In the genomic region with DNA sequence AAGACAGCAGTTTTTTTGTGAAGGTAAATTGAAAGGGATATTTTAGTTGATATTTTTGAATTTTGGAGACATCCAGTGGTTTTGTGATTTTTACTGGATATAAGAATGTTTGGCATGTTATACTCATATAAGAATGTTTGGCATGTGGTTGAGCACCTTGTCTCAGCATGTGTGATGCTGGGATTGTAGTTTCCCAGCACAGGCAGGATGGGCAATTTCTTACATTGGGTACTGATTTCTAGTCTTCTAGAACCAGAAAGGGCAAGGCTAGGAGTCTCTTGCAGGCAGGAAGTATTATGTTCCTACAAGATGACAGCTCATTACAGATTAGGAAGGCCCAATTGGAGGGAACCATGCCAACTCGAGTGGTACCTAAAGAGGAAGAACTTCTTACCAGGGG, we compare ENCODE assay signal across 16 cellular contexts.
DNase-seq lines count a peak whose midpoint lies in the region; TF ChIP-seq lines count a peak whose summit lies in the region.
"Had no signal": no experiment of that assay in that cellular context is flagged by ENCODE, and none has a peak within 500 bp of the region (broad histone marks: within the 10 kb centered on the region; RNA-seq: fewer than 3 reads in every experiment).

No MANE protein-coding gene starts in this region.

- TF ChIP-seq CTCF in OCI-LY1 (IDR thresholded peaks at IDR 0.05; ENCODE audit: low read length) (no peak), epithelial cell of esophagus (IDR thresholded peaks at IDR 0.05; ENCODE audit: insufficient read depth, low read depth, low read length, missing control alignments) (no peak), osteocyte (IDR thresholded peaks at IDR 0.05) (no peak)

- peak; percentile 28 for DNase-seq in EL
- peak; percentile 58 for DNase-seq in epithelial cell of esophagus (ENCODE audit: low read depth)
- DNase-seq in osteocyte (ENCODE audit: extremely low spot score, unreplicated experiment), result no peak
- DNase-seq in NCI-H1092 treated with DMSO at 0.1 percent for 48 hours (lab: John Stamatoyannopoulos, UW), result no peak
- DNase-seq in NCI-H2196 treated with DMSO at 0.1 percent for 48 hours (lab: John Stamatoyannopoulos, UW; ENCODE audit: unreplicated experiment), result no peak
- no peak for DNase-seq in activated CD4-positive, alpha-beta T cell treated with anti-CD3 and anti-CD28 coated beads, Interleukin-2, amount 10 ng/mL, durations not matched to agents 7 days and 5 days
- DNase-seq: activated CD4-positive, alpha-beta T cell treated with anti-CD3 and anti-CD28 coated beads for 4 hours; activated T-cell treated with anti-CD3 and anti-CD28 coated beads for 4 hours; kidney glomerular epithelial cell; posterior cingulate gyrus; SHP77 treated with DMSO at 0.1 percent for 48 hours; small intestine; trophoblast cell had no signal

- no peak overlapping the region for H2AFZ ChIP-seq in OCI-LY1 (ENCODE audit: low read length)

- H3K4me3 Mint-ChIP-seq in osteocyte (ENCODE audit: unreplicated experiment), result no peak overlapping the region
- no peak overlapping the region for H3K4me3 Mint-ChIP-seq in activated CD4-positive, alpha-beta T cell treated with anti-CD3 and anti-CD28 coated beads, Interleukin-2, amount 10 ng/mL, durations not matched to agents 7 days and 5 days
- H3K4me3 Mint-ChIP-seq: activated naive CD8-positive, alpha-beta T cell had no signal

- no peaks in the 10 kb centered on the region for H3K9me3 Mint-ChIP-seq in osteocyte (ENCODE audit: unreplicated experiment)
- H3K9me3 Mint-ChIP-seq in activated CD4-positive, alpha-beta T cell treated with anti-CD3 and anti-CD28 coated beads, Interleukin-2, amount 10 ng/mL, durations not matched to agents 7 days and 5 days, result peaks cover 3% of the 10 kb centered on the region

- CTCF ChIA-PET in activated CD4-positive, alpha-beta T cell treated with anti-CD3 and anti-CD28 coated beads, Interleukin-2, amount 10 ng/mL, durations not matched to agents 7 days and 5 days (lab: Charles Lee), result no interaction called here

- no peaks in the 10 kb centered on the region for H3K36me3 Mint-ChIP-seq in osteocyte (ENCODE audit: unreplicated experiment)
- H3K36me3 Mint-ChIP-seq in activated CD4-positive, alpha-beta T cell treated with anti-CD3 and anti-CD28 coated beads, Interleukin-2, amount 10 ng/mL, durations not matched to agents 7 days and 5 days (ENCODE audit: low read depth), result peaks cover 27% of the 10 kb centered on the region

- H3K27me3 Mint-ChIP-seq in osteocyte (ENCODE audit: unreplicated experiment), result no peaks in the 10 kb centered on the region
- no peaks in the 10 kb centered on the region for H3K27me3 Mint-ChIP-seq in activated CD4-positive, alpha-beta T cell treated with anti-CD3 and anti-CD28 coated beads, Interleukin-2, amount 10 ng/mL, durations not matched to agents 7 days and 5 days
- H3K27me3 Mint-ChIP-seq: activated naive CD8-positive, alpha-beta T cell had no signal

- H3K27me3 ChIP-seq in OCI-LY1 (ENCODE audit: insufficient read depth, low read length), result no peaks in the 10 kb centered on the region
- H3K27me3 ChIP-seq: BLaER1 had no signal

- peak overlapping the region; percentile 19 for H3K27ac Mint-ChIP-seq in osteocyte (ENCODE audit: unreplicated experiment)
- H3K27ac Mint-ChIP-seq in activated CD4-positive, alpha-beta T cell treated with anti-CD3 and anti-CD28 coated beads, Interleukin-2, amount 10 ng/mL, durations not matched to agents 7 days and 5 days, result no peak overlapping the region
- H3K27ac Mint-ChIP-seq: activated naive CD8-positive, alpha-beta T cell had no signal

- H3F3A ChIP-seq in OCI-LY1 (ENCODE audit: insufficient read depth, low read length), result no peaks in the 10 kb centered on the region

- no peaks in the 10 kb centered on the region for H3K9me3 ChIP-seq in OCI-LY1 (ENCODE audit: low read length)
- H3K9me3 ChIP-seq: BLaER1 had no signal

- H3K4me2 ChIP-seq in OCI-LY1 (ENCODE audit: low read length), result peak overlapping the region; percentile 59
- H3K4me2 ChIP-seq: BLaER1 had no signal

- no peaks in the 10 kb centered on the region for H3K36me3 ChIP-seq in OCI-LY1 (ENCODE audit: insufficient read depth, low read length)

- POLR2A ChIA-PET in activated CD4-positive, alpha-beta T cell treated with anti-CD3 and anti-CD28 coated beads, Interleukin-2, amount 10 ng/mL, durations not matched to agents 7 days and 5 days (lab: Charles Lee), result no interaction called here

- H3K4me3 ChIP-seq in OCI-LY1 (ENCODE audit: low read depth, low read length, poor library complexity, severe bottlenecking) (peak overlapping the region; percentile 57), epithelial cell of esophagus (ENCODE audit: low read length) (no peak overlapping the region)
- H3K4me3 ChIP-seq: BLaER1 had no signal

- no peaks in the 10 kb centered on the region for H4K20me1 ChIP-seq in OCI-LY1 (ENCODE audit: insufficient read depth, low read length)

- H3K4me1 ChIP-seq in OCI-LY1 (ENCODE audit: insufficient read depth, low read length, severe bottlenecking), result peaks cover 93% of the 10 kb centered on the region

- peak overlapping the region; percentile 7; the same call in 1 of the 2 replicates for H3K9ac ChIP-seq in OCI-LY1 (ENCODE audit: low read length)
- H3K9ac ChIP-seq: BLaER1 had no signal

- peak overlapping the region; percentile 65 for H3K27ac ChIP-seq in OCI-LY1 (ENCODE audit: low read depth, low read length, poor library complexity, severe bottlenecking)
- H3K27ac ChIP-seq: BLaER1 had no signal

- H3K9me2 ChIP-seq in OCI-LY1 (ENCODE audit: low read depth, low read length), result no peaks in the 10 kb centered on the region

- H3K79me2 ChIP-seq in OCI-LY1 (ENCODE audit: insufficient read depth, low read length), result no peaks in the 10 kb centered on the region

- peaks cover 65% of the 10 kb centered on the region for H3K4me1 Mint-ChIP-seq in osteocyte (ENCODE audit: unreplicated experiment)
- H3K4me1 Mint-ChIP-seq in activated CD4-positive, alpha-beta T cell treated with anti-CD3 and anti-CD28 coated beads, Interleukin-2, amount 10 ng/mL, durations not matched to agents 7 days and 5 days, result peaks cover 49% of the 10 kb centered on the region

Comparison
In these comparisons a context has a peak if more than half of its experiments do, and no peak if none do; other contexts are left out.
1. DNase-seq: peak in EL (single experiment) and epithelial cell of esophagus (single experiment); none in osteocyte (single experiment), NCI-H1092 treated with DMSO at 0.1 percent for 48 hours (single experiment), NCI-H2196 treated with DMSO at 0.1 percent for 48 hours (single experiment) and activated CD4-positive, alpha-beta T cell treated with anti-CD3 and anti-CD28 coated beads, Interleukin-2, amount 10 ng/mL, durations not matched to agents 7 days and 5 days (single experiment).